ENCODE assay signal across 9 cellular contexts in the genomic region with DNA sequence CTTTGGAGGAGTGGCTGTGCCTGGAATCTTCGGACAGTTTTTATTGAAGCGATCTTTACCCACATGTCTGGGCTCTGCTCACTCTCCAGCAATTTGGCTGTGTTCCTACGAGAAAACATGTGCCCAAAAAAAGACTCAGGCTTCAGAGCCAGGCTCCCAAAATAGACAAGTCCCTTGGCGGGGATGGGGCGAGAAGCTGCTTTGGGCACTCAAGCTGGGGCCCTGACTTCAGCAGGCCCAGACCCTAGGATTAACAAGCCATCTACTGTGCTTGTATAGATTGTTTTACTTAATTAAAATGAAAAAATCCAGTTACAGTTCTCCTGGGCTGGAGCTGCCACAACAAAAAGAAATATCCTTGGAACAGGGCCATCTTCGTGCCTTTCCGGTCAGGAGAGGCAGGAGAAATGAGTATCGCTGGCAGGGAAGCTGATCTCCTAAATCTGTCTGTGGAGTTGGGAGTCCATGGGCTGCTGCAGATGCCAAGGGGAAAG. TPM values are rescaled to one million over a fixed set of nuclear protein-coding genes. Genes with fewer than 3 reads are reported as not detected.
DNase-seq lines count a peak whose midpoint lies in the region; ATAC-seq and TF ChIP-seq lines count a peak whose summit lies in the region.
"Had no signal": no experiment of that assay in that cellular context is flagged by ENCODE, and none has a peak within 500 bp of the region (broad histone marks: within the 10 kb centered on the region; RNA-seq: fewer than 3 reads in every experiment).

No MANE protein-coding gene starts in this region.

- H4K20me1 ChIP-seq in neural cell (ENCODE audit: insufficient read depth) = no peaks in the 10 kb centered on the region

- no peaks in the 10 kb centered on the region for H3K79me2 ChIP-seq in neural cell (replicated peaks; ENCODE audit: insufficient read depth, low read length)

- no peak for TF ChIP-seq EP300 in neural cell (conservative IDR thresholded peaks at IDR 0.05; ENCODE audit: poor library complexity, severe bottlenecking)

- no peak overlapping the region for H2AFZ ChIP-seq in neural cell (ENCODE audit: low read depth, low read length)

- DNase-seq in globus pallidus (ENCODE audit: low spot score) (peak; percentile 52), upper lobe of right lung (no peak), GM20000 (ENCODE audit: low spot score) (no peak)
- DNase-seq: activated CD8-positive, alpha-beta T cell treated with anti-CD3 and anti-CD28 coated beads for 36 hours; central memory CD4-positive, alpha-beta T cell had no signal

- TF ChIP-seq CTCF in neural cell (IDR thresholded peaks at IDR 0.05; ENCODE audit: poor library complexity, severe bottlenecking) (no peak), upper lobe of right lung (IDR thresholded peaks at IDR 0.05) (no peak), GM20000 (IDR thresholded peaks at IDR 0.05; ENCODE audit: extremely low read depth, missing control alignments) (no peak)

- no peak for TF ChIP-seq RAD21 in neural cell (conservative IDR thresholded peaks at IDR 0.05)

- H3K9me2 ChIP-seq in neural cell (ENCODE audit: insufficient read depth, low read length) = no peaks in the 10 kb centered on the region

- H3K27ac ChIP-seq in angular gyrus (ENCODE audit: low read depth, low read length) = peak overlapping the region; percentile 73
- peak overlapping the region; percentile 100 for H3K27ac ChIP-seq in neural cell (ENCODE audit: low read length)
- H3K27ac ChIP-seq in upper lobe of right lung = peak overlapping the region; percentile 51

- ATAC-seq in upper lobe of right lung (no peak), HG03469 (IDR thresholded peaks at IDR 0.05; ENCODE audit: unreplicated experiment) (no peak), GM21723 (IDR thresholded peaks at IDR 0.05; ENCODE audit: unreplicated experiment) (no peak)
- ATAC-seq: activated CD8-positive, alpha-beta T cell treated with anti-CD3 and anti-CD28 coated beads for 36 hours had no signal

- intact Hi-C loops in upper lobe of right lung (cut with DNase I) = no loop called here

- H3K27me3 ChIP-seq in neural cell (ENCODE audit: insufficient read depth, low read depth, low read length) (no peaks in the 10 kb centered on the region), upper lobe of right lung (no peaks in the 10 kb centered on the region)

- peaks cover 11% of the 10 kb centered on the region for H3F3A ChIP-seq in neural cell (ENCODE audit: insufficient read depth, low read length, poor library complexity, severe bottlenecking)

- H3K9me3 ChIP-seq in neural cell (ENCODE audit: low read length) = no peaks in the 10 kb centered on the region
- no peaks in the 10 kb centered on the region for H3K9me3 ChIP-seq in upper lobe of right lung

- H3K4me3 ChIP-seq in neural cell (ENCODE audit: low read length) = no peak overlapping the region
- H3K4me3 ChIP-seq in upper lobe of right lung = no peak overlapping the region

- peaks cover 35% of the 10 kb centered on the region for H3K4me1 ChIP-seq in upper lobe of right lung

- H3K9ac ChIP-seq in neural cell (ENCODE audit: low read length) = no peak overlapping the region

- no peak overlapping the region for H3K4me2 ChIP-seq in neural cell (ENCODE audit: low read length)

- no peaks in the 10 kb centered on the region for H3K36me3 ChIP-seq in neural cell (ENCODE audit: insufficient read depth, low read length)
- no peaks in the 10 kb centered on the region for H3K36me3 ChIP-seq in upper lobe of right lung

TF ChIP-seq in neural cell, 6 proteins besides CTCF, POLR2A, EP300 and RAD21:
- no peak for TF ChIP-seq MXI1 (conservative IDR thresholded peaks at IDR 0.05; ENCODE audit: poor library complexity, severe bottlenecking)
- no peak for TF ChIP-seq SMC3 (conservative IDR thresholded peaks at IDR 0.05; ENCODE audit: poor library complexity)
- TF ChIP-seq POLR2AphosphoS5 (IDR thresholded peaks at IDR 0.05) = no peak
- no peak for TF ChIP-seq EZH2 (IDR thresholded peaks at IDR 0.05; ENCODE audit: borderline replicate concordance, insufficient read depth, low read length, poor library complexity, severe bottlenecking)
- TF ChIP-seq TAF1 (IDR thresholded peaks at IDR 0.05; ENCODE audit: low read depth) = no peak
- TF ChIP-seq, protein P1, sequence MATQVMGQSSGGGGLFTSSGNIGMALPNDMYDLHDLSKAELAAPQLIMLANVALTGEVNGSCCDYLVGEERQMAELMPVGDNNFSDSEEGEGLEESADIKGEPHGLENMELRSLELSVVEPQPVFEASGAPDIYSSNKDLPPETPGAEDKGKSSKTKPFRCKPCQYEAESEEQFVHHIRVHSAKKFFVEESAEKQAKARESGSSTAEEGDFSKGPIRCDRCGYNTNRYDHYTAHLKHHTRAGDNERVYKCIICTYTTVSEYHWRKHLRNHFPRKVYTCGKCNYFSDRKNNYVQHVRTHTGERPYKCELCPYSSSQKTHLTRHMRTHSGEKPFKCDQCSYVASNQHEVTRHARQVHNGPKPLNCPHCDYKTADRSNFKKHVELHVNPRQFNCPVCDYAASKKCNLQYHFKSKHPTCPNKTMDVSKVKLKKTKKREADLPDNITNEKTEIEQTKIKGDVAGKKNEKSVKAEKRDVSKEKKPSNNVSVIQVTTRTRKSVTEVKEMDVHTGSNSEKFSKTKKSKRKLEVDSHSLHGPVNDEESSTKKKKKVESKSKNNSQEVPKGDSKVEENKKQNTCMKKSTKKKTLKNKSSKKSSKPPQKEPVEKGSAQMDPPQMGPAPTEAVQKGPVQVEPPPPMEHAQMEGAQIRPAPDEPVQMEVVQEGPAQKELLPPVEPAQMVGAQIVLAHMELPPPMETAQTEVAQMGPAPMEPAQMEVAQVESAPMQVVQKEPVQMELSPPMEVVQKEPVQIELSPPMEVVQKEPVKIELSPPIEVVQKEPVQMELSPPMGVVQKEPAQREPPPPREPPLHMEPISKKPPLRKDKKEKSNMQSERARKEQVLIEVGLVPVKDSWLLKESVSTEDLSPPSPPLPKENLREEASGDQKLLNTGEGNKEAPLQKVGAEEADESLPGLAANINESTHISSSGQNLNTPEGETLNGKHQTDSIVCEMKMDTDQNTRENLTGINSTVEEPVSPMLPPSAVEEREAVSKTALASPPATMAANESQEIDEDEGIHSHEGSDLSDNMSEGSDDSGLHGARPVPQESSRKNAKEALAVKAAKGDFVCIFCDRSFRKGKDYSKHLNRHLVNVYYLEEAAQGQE (IDR thresholded peaks at IDR 0.05; ENCODE audit: borderline replicate concordance) = no peak

RNA-seq across cellular contexts. Expression of a gene that starts 51.4 kb away (rescaled TPM):
- polyA plus RNA-seq in neural cell = 53.1 and 83.5 TPM in 2 replicates
- 62.6 and 84.4 TPM in 2 replicates for polyA minus RNA-seq in neural cell
- total RNA-seq in upper lobe of right lung = 48.6 TPM
